In the genomic region with DNA sequence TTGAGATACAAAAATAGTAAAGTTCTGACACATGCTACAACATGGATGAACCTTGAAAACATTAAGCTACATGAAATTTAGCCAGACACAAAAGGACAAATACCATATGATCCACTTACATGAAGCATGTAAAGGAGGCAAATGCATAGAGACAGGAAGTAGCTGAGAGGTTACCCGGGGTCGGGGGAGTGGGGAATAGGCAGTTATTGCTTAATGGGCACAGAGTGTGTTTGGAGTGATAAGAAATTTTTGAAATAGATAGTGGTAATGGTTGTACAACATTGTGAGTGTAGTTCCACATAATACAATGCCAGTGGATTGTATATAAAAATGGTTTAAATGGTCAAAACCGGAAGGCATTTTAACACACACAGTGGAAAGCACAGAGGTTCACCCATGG, we compare ENCODE assay signal across 21 cellular contexts. TPM values are rescaled to one million over a fixed set of nuclear protein-coding genes. Genes with fewer than 3 reads are reported as not detected.
DNase-seq lines count a peak whose midpoint lies in the region; ATAC-seq and TF ChIP-seq lines count a peak whose summit lies in the region.
"Had no signal": no experiment of that assay in that cellular context is flagged by ENCODE, and none has a peak within 500 bp of the region (broad histone marks: within the 10 kb centered on the region; RNA-seq: fewer than 3 reads in every experiment).

No MANE protein-coding gene starts in this region.

- H3K9me3 ChIP-seq in CD4-positive, alpha-beta T cell (ENCODE audit: control insufficient read depth, low read length): no peaks in the 10 kb centered on the region
- H3K9me3 ChIP-seq in uterus (peaks cover 0 to 3% of the 10 kb centered on the region in 2 donors), testis (no peaks in the 10 kb centered on the region)
- H3K9me3 ChIP-seq: SJSA1 had no signal

- no peaks in the 10 kb centered on the region for H3K27me3 ChIP-seq in CD4-positive, alpha-beta T cell (ENCODE audit: control insufficient read depth, insufficient read depth, low read length)
- H3K27me3 ChIP-seq in HL-60 (ENCODE audit: insufficient read depth, poor library complexity, severe bottlenecking) (no peaks in the 10 kb centered on the region), uterus (no peaks in the 10 kb centered on the region), testis (no peaks in the 10 kb centered on the region)
- H3K27me3 ChIP-seq: SJSA1 had no signal

- H3K27me3 Mint-ChIP-seq in CD4-positive, alpha-beta T cell: no peaks in the 10 kb centered on the region
- no peaks in the 10 kb centered on the region for H3K27me3 Mint-ChIP-seq in dendritic cell treated with granulocyte-macrophage colony-stimulating factor and Interleukin-4, amounts not matched to agents 40 ng/mL and 50 ng/mL, for 4 days

- H3K36me3 Mint-ChIP-seq in CD4-positive, alpha-beta T cell (ENCODE audit: low read depth): peaks cover 79% of the 10 kb centered on the region
- peaks cover 66% of the 10 kb centered on the region for H3K36me3 Mint-ChIP-seq in dendritic cell treated with granulocyte-macrophage colony-stimulating factor and Interleukin-4, amounts not matched to agents 40 ng/mL and 50 ng/mL, for 4 days (ENCODE audit: low read depth)

- H3K9me3 Mint-ChIP-seq in CD4-positive, alpha-beta T cell: no peaks in the 10 kb centered on the region
- peaks cover 19% of the 10 kb centered on the region for H3K9me3 Mint-ChIP-seq in dendritic cell treated with granulocyte-macrophage colony-stimulating factor and Interleukin-4, amounts not matched to agents 40 ng/mL and 50 ng/mL, for 4 days

- H3K4me3 Mint-ChIP-seq in CD4-positive, alpha-beta T cell: peak overlapping the region; percentile 40
- H3K4me3 Mint-ChIP-seq in dendritic cell treated with granulocyte-macrophage colony-stimulating factor and Interleukin-4, amounts not matched to agents 40 ng/mL and 50 ng/mL, for 4 days: no peak overlapping the region

- POLR2A ChIA-PET in CD4-positive, alpha-beta T cell (lab: Charles Lee): no interaction called here

- no peaks in the 10 kb centered on the region for H3K36me3 ChIP-seq in uterus
- no peaks in the 10 kb centered on the region for H3K36me3 ChIP-seq in testis (ENCODE audit: low read depth, missing control alignments)
- H3K36me3 ChIP-seq: HAP-1, SJSA1 had no signal

- H3K27ac ChIP-seq in CD4-positive, alpha-beta T cell (ENCODE audit: low read depth, low read length): no peak overlapping the region
- H3K27ac ChIP-seq in HL-60 (replicated peaks) (peak overlapping the region; percentile 40), uterus (no peak overlapping the region), testis (no peak overlapping the region)
- H3K27ac ChIP-seq: PC-9, SJSA1 had no signal

- 89% methylated on average over 3 of the region's 3 CpGs for WGBS in lower leg skin, 2 donors
- 87 to 90% methylated on average over 3 of the region's 3 CpGs for WGBS in testis, 2 donors

- peak overlapping the region; percentile 35 for H3K27ac Mint-ChIP-seq in CD4-positive, alpha-beta T cell
- peak overlapping the region; percentile 28 for H3K27ac Mint-ChIP-seq in dendritic cell treated with granulocyte-macrophage colony-stimulating factor and Interleukin-4, amounts not matched to agents 40 ng/mL and 50 ng/mL, for 4 days

- H3K4me1 ChIP-seq in uterus (peaks cover 0 to 6% of the 10 kb centered on the region in 2 donors), testis (peaks cover 5% of the 10 kb centered on the region)

- intact Hi-C loops in CD4-positive, alpha-beta T cell (cut with DNase I, micrococcal nuclease): loop anchor here in 1 of 2 experiments (5.0 to 10.0 kb wide), 2 partner anchors 261 to 1259 kb away; a partner anchor contains a TSS
- intact Hi-C loops in dendritic cell treated with granulocyte-macrophage colony-stimulating factor and Interleukin-4, amounts not matched to agents 40 ng/mL and 50 ng/mL, for 4 days (cut with micrococcal nuclease): no loop called here
- intact Hi-C loops in uterus (cut with DNase I; ENCODE audit: low total_unique reads) (no loop called here), lower leg skin (cut with DNase I; ENCODE audit: low total_unique reads) (no loop called here), testis (cut with DNase I; ENCODE audit: low total_unique reads) (no loop called here)

- H3K4me3 ChIP-seq in HL-60 (replicated peaks; ENCODE audit: insufficient read depth, low read length) (no peak overlapping the region), uterus (no peak overlapping the region), lower leg skin (ENCODE audit: low read depth, poor library complexity, severe bottlenecking) (no peak overlapping the region), testis (no peak overlapping the region)
- H3K4me3 ChIP-seq: HAP-1, PC-9, SJSA1 had no signal

- ATAC-seq in CD4-positive, alpha-beta T cell (ENCODE audit: poor library complexity): no peak
- no peak for ATAC-seq in GM21423 (IDR thresholded peaks at IDR 0.05; ENCODE audit: unreplicated experiment)

- no peak for DNase-seq in CD4-positive, alpha-beta T cell
- DNase-seq in HL-60 (ENCODE audit: low read depth in 1 of 2, low spot score in 1 of 2) (peak; percentile 39 to 89), OCI-M1 (lab: John Stamatoyannopoulos, UW) (peak; percentile 92), uterus (no peak), lower leg skin (ENCODE audit: low spot score in 2 of 2) (no peak), testis (no peak)
- DNase-seq: activated CD4-positive, alpha-beta T cell treated with anti-CD3 and anti-CD28 coated beads for 48 hours; activated effector memory CD4-positive, alpha-beta T cell treated with Interleukin-2 at 50 U/mL for 16 hours; amygdala; dermis blood vessel endothelial cell; foreskin fibroblast; hippocampal formation; kidney; NCI-H2171 treated with DMSO at 0.1 percent for 48 hours; NCI-H69; PC-9; T1000 had no signal

- CTCF ChIA-PET in CD4-positive, alpha-beta T cell (lab: Charles Lee): interaction anchor here (0.8 kb wide), 1 partner anchor 9 kb away, joined by 3 read pairs; no protein-coding TSS in a partner anchor

- TF ChIP-seq POLR2A in uterus (IDR thresholded peaks at IDR 0.05) (no peak), lower leg skin (IDR thresholded peaks at IDR 0.05) (no peak), testis (IDR thresholded peaks at IDR 0.05) (no peak)

- no peak for TF ChIP-seq CTCF in CD4-positive, alpha-beta T cell (IDR thresholded peaks at IDR 0.05)
- no peak for TF ChIP-seq CTCF in HL-60 (IDR thresholded peaks at IDR 0.05; ENCODE audit: insufficient read depth, low read length)
- TF ChIP-seq CTCF in uterus (IDR thresholded peaks at IDR 0.05): no peak
- TF ChIP-seq CTCF in lower leg skin (IDR thresholded peaks at IDR 0.05): no peak
- no peak for TF ChIP-seq CTCF in testis (IDR thresholded peaks at IDR 0.05)

- H3K4me1 Mint-ChIP-seq in CD4-positive, alpha-beta T cell (ENCODE audit: low read depth): peaks cover 43% of the 10 kb centered on the region
- H3K4me1 Mint-ChIP-seq in dendritic cell treated with granulocyte-macrophage colony-stimulating factor and Interleukin-4, amounts not matched to agents 40 ng/mL and 50 ng/mL, for 4 days (ENCODE audit: low read depth): peaks cover 60% of the 10 kb centered on the region

RNA-seq across cellular contexts. Expression of a gene that starts 4.3 kb away (rescaled TPM):
- 10 to 100 TPM; 47.5 to 50.5 TPM for total RNA-seq in CD4-positive, alpha-beta T cell
- 10 to 100 TPM in 3 of 4 donors, 1 to 10 TPM in 1; 7.4 to 44.1 (median 21.5) TPM for total RNA-seq in uterus
- total RNA-seq in lower leg skin: 10 to 100 TPM; 29.8 to 66.0 (median 46.3) TPM
- 10 to 100 TPM; 12.8 to 13.6 TPM for total RNA-seq in testis
- polyA plus RNA-seq in testis (ENCODE audit: insufficient read depth, low read depth, low replicate concordance): 8.3 TPM

Comparison
In these comparisons a context has a peak if more than half of its experiments do, and no peak if none do; other contexts are left out.
1. DNase-seq: peak in HL-60 (2 of 2) and OCI-M1 (single experiment); none in CD4-positive, alpha-beta T cell (0 of 10), uterus (0 of 2), lower leg skin (0 of 2) and testis (single experiment).